In genomic region chr19:45767881-45768643, GRCh38 we compare ENCODE assay signal across 1 cellular context.
TF ChIP-seq lines count a peak whose summit lies in the region.

No MANE protein-coding gene starts in this region.

TF ChIP-seq in HepG2, 621 proteins besides CTCF, POLR2A, EP300 and RAD21 (continued from another document and continues in another):
- TF ChIP-seq TFAP4 (IDR thresholded peaks at IDR 0.05; ENCODE audit: borderline replicate concordance, low read depth) (peak; percentile 21; the same call in 1 of the 2 replicates), POLR2AphosphoS5 (IDR thresholded peaks at IDR 0.05; ENCODE audit: low read depth, low read length) (no peak), MED1 (CRISPR knock-in tag; IDR thresholded peaks at IDR 0.05) (peak; percentile 58), KDM2A (CRISPR knock-in tag; IDR thresholded peaks at IDR 0.05; ENCODE audit: borderline replicate concordance, low read depth) (peak; percentile 86), ZSCAN31 (CRISPR knock-in tag; IDR thresholded peaks at IDR 0.05; ENCODE audit: low read depth) (0 out of 2 replicates have a peak, but pooled peaks have one; percentile 13), POGZ (CRISPR knock-in tag; IDR thresholded peaks at IDR 0.05) (no peak), ZNF780A (CRISPR knock-in tag; IDR thresholded peaks at IDR 0.05) (no peak), ZMYM3 (CRISPR knock-in tag; IDR thresholded peaks at IDR 0.05) (0 out of 2 replicates have a peak, but pooled peaks have one; percentile 10), ELF3 (CRISPR knock-in tag; IDR thresholded peaks at IDR 0.05) (no peak), ZNF883 (CRISPR knock-in tag; IDR thresholded peaks at IDR 0.05; ENCODE audit: not compliant biosample characterization) (peak; percentile 12), ZBTB39 (CRISPR knock-in tag; IDR thresholded peaks at IDR 0.05) (no peak), RARA (CRISPR knock-in tag; IDR thresholded peaks at IDR 0.05) (0 out of 2 replicates have a peak, but pooled peaks have one; percentile 25), ZNF180 (CRISPR knock-in tag; IDR thresholded peaks at IDR 0.05; ENCODE audit: borderline replicate concordance, low read depth) (no peak), HOXA7 (CRISPR knock-in tag; IDR thresholded peaks at IDR 0.05) (no peak), SATB2 (CRISPR knock-in tag; IDR thresholded peaks at IDR 0.05) (no peak), SUZ12 (IDR thresholded peaks at IDR 0.05; ENCODE audit: low read depth, low read length) (no peak), SP4 (CRISPR knock-in tag; IDR thresholded peaks at IDR 0.05) (peak; percentile 40; the same call in 1 of the 2 replicates), ZNF749 (CRISPR knock-in tag; IDR thresholded peaks at IDR 0.05; ENCODE audit: borderline replicate concordance) (peak; percentile 78; the same call in 1 of the 2 replicates), ZNF282 (IDR thresholded peaks at IDR 0.05; ENCODE audit: partially characterized antibody) (no peak), CCDC6 (CRISPR knock-in tag; IDR thresholded peaks at IDR 0.05) (no peak), NR3C1 (CRISPR knock-in tag; IDR thresholded peaks at IDR 0.05) (no peak), ZNF619 (CRISPR knock-in tag; IDR thresholded peaks at IDR 0.05) (no peak), IKZF4 (CRISPR knock-in tag; IDR thresholded peaks at IDR 0.05; ENCODE audit: borderline replicate concordance, low read depth, not compliant biosample characterization) (peak; percentile 54), TEF (CRISPR knock-in tag; IDR thresholded peaks at IDR 0.05) (no peak), ZNF547 (CRISPR knock-in tag; IDR thresholded peaks at IDR 0.05) (0 out of 2 replicates have a peak, but pooled peaks have one; percentile 51), HHEX (CRISPR knock-in tag; IDR thresholded peaks at IDR 0.05) (no peak), ZNF740 (CRISPR knock-in tag; IDR thresholded peaks at IDR 0.05) (no peak), PITX1 (CRISPR knock-in tag; IDR thresholded peaks at IDR 0.05) (peak; percentile 76), CENPBD1 (CRISPR knock-in tag; IDR thresholded peaks at IDR 0.05; ENCODE audit: borderline replicate concordance, low read depth) (no peak), ZNF580 (CRISPR knock-in tag; IDR thresholded peaks at IDR 0.05; ENCODE audit: borderline replicate concordance, low read depth) (0 out of 2 replicates have a peak, but pooled peaks have one; percentile 8), MAX (IDR thresholded peaks at IDR 0.05) (peak; percentile 88), RNF2 (conservative IDR thresholded peaks at IDR 0.05; ENCODE audit: low read depth) (no peak), NR2F2 (IDR thresholded peaks at IDR 0.05; ENCODE audit: borderline replicate concordance, low read depth) (0 out of 2 replicates have a peak, but pooled peaks have one; percentile 12), ZFP91 (CRISPR knock-in tag; IDR thresholded peaks at IDR 0.05; ENCODE audit: borderline replicate concordance) (peak; percentile 54; the same call in 1 of the 2 replicates), ZNF878 (CRISPR knock-in tag; IDR thresholded peaks at IDR 0.05) (no peak), ZFP62 (CRISPR knock-in tag; IDR thresholded peaks at IDR 0.05) (no peak), ZNF770 (CRISPR knock-in tag; IDR thresholded peaks at IDR 0.05) (0 out of 2 replicates have a peak, but pooled peaks have one; percentile 18), ZNF687 (CRISPR knock-in tag; IDR thresholded peaks at IDR 0.05) (peak; percentile 74), PRDM15 (CRISPR knock-in tag; IDR thresholded peaks at IDR 0.05) (no peak), YEATS4 (CRISPR knock-in tag; IDR thresholded peaks at IDR 0.05; ENCODE audit: borderline replicate concordance) (peak; percentile 73; the same call in 1 of the 2 replicates), ZNF781 (CRISPR knock-in tag; IDR thresholded peaks at IDR 0.05; ENCODE audit: borderline replicate concordance, not compliant biosample characterization) (peak; percentile 60), GABPB1 (CRISPR knock-in tag; IDR thresholded peaks at IDR 0.05) (peak; percentile 55; the same call in 1 of the 2 replicates), MEF2D (CRISPR knock-in tag; IDR thresholded peaks at IDR 0.05) (peak; percentile 41; the same call in 1 of the 2 replicates), ZNF17 (CRISPR knock-in tag; IDR thresholded peaks at IDR 0.05) (no peak), ARNT2 (CRISPR knock-in tag; IDR thresholded peaks at IDR 0.05; ENCODE audit: low read depth) (no peak; the same call in 1 of the 2 replicates), ZNF567 (CRISPR knock-in tag; IDR thresholded peaks at IDR 0.05; ENCODE audit: borderline replicate concordance) (no peak), PPARG (CRISPR knock-in tag; conservative IDR thresholded peaks at IDR 0.05) (0 out of 2 replicates have a peak, but pooled peaks have one; percentile 8), ZNF775 (CRISPR knock-in tag; IDR thresholded peaks at IDR 0.05; ENCODE audit: borderline replicate concordance) (no peak)
